In the genomic region with DNA sequence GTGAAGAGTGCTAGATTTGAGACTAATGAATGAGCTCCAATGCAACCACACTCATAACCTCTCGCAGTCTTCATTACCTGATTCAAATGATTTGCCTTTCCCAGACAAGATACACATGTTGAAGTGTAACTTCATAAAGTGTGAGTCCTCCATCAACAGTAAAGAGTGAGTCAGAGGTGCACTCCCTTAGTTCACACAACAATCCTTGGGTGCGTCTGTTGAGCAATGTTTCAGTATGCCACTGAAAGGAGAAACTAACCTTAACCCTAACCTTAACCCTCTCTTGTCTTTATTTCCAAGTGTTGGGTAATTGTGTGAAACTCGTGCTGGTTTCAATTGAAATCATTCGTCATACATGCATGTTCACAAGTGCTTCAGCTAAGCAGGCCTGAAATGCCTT, we compare ENCODE assay signal across 9 cellular contexts. TPM values are rescaled to one million over a fixed set of nuclear protein-coding genes. Genes with fewer than 3 reads are reported as not detected.
DNase-seq lines count a peak whose midpoint lies in the region; ATAC-seq and TF ChIP-seq lines count a peak whose summit lies in the region.
"Had no signal": no experiment of that assay in that cellular context is flagged by ENCODE, and none has a peak within 500 bp of the region (broad histone marks: within the 10 kb centered on the region; RNA-seq: fewer than 3 reads in every experiment).

No MANE protein-coding gene starts in this region.

- no peak overlapping the region for H3K4me3 Mint-ChIP-seq in osteocyte (ENCODE audit: unreplicated experiment)
- no peak overlapping the region for H3K4me3 Mint-ChIP-seq in activated T-helper 2 cell treated with anti-CD3 and anti-CD28 coated beads, Interferon-gamma antibody, Interleukin-2, Interleukin-4, amounts not matched to agents 10 μg/mL and 5 μg/mL and 100 μg/mL, durations not matched to agents 14 hours and 24 hours and 36 hours (ENCODE audit: low read depth)

- DNase-seq in ELR (ENCODE audit: low read depth) (peak; percentile 70), LoVo (ENCODE audit: low spot score) (peak; percentile 80), ecto neural progenitor cell (ENCODE audit: low spot score) (peak; percentile 16), osteocyte (ENCODE audit: extremely low spot score, unreplicated experiment) (no peak), KBM-7 (no peak)
- no peak for DNase-seq in activated T-helper 2 cell treated with anti-CD3 and anti-CD28 coated beads, Interferon-gamma antibody, Interleukin-2, Interleukin-4, amounts not matched to agents 10 μg/mL and 5 μg/mL and 100 μg/mL, durations not matched to agents 14 hours and 24 hours and 36 hours (ENCODE audit: low spot score)
- no peak for DNase-seq in stimulated activated naive CD4-positive, alpha-beta T cell treated with Interleukin-2 at 50 U/mL for 16 hours (lab: John Stamatoyannopoulos, UW)
- DNase-seq: naive B cell had no signal

- no peak for ATAC-seq in HG03342 (IDR thresholded peaks at IDR 0.05; ENCODE audit: unreplicated experiment)

- intact Hi-C loops in activated T-helper 2 cell treated with anti-CD3 and anti-CD28 coated beads, Interferon-gamma antibody, Interleukin-2, Interleukin-4, amounts not matched to agents 10 μg/mL and 5 μg/mL and 100 μg/mL, durations not matched to agents 14 hours and 24 hours and 36 hours (cut with micrococcal nuclease), result no loop called here

- TF ChIP-seq CTCF in osteocyte (IDR thresholded peaks at IDR 0.05), result no peak

- H3K27ac Mint-ChIP-seq in osteocyte (ENCODE audit: unreplicated experiment), result peak overlapping the region; percentile 57
- H3K27ac Mint-ChIP-seq in activated T-helper 2 cell treated with anti-CD3 and anti-CD28 coated beads, Interferon-gamma antibody, Interleukin-2, Interleukin-4, amounts not matched to agents 10 μg/mL and 5 μg/mL and 100 μg/mL, durations not matched to agents 14 hours and 24 hours and 36 hours, result no peak overlapping the region
- H3K27ac Mint-ChIP-seq: naive B cell had no signal

- peaks cover 37% of the 10 kb centered on the region for H3K4me1 Mint-ChIP-seq in osteocyte (ENCODE audit: unreplicated experiment)
- H3K4me1 Mint-ChIP-seq in activated T-helper 2 cell treated with anti-CD3 and anti-CD28 coated beads, Interferon-gamma antibody, Interleukin-2, Interleukin-4, amounts not matched to agents 10 μg/mL and 5 μg/mL and 100 μg/mL, durations not matched to agents 14 hours and 24 hours and 36 hours (ENCODE audit: low read depth), result peaks cover 4% of the 10 kb centered on the region

- no peaks in the 10 kb centered on the region for H3K9me3 Mint-ChIP-seq in osteocyte (ENCODE audit: unreplicated experiment)
- no peaks in the 10 kb centered on the region for H3K9me3 Mint-ChIP-seq in activated T-helper 2 cell treated with anti-CD3 and anti-CD28 coated beads, Interferon-gamma antibody, Interleukin-2, Interleukin-4, amounts not matched to agents 10 μg/mL and 5 μg/mL and 100 μg/mL, durations not matched to agents 14 hours and 24 hours and 36 hours
- H3K9me3 Mint-ChIP-seq: naive B cell had no signal

- H3K27me3 Mint-ChIP-seq in osteocyte (ENCODE audit: unreplicated experiment), result peaks cover 4% of the 10 kb centered on the region
- peaks cover 4% of the 10 kb centered on the region for H3K27me3 Mint-ChIP-seq in activated T-helper 2 cell treated with anti-CD3 and anti-CD28 coated beads, Interferon-gamma antibody, Interleukin-2, Interleukin-4, amounts not matched to agents 10 μg/mL and 5 μg/mL and 100 μg/mL, durations not matched to agents 14 hours and 24 hours and 36 hours (ENCODE audit: low read depth)

- no peaks in the 10 kb centered on the region for H3K36me3 Mint-ChIP-seq in osteocyte (ENCODE audit: unreplicated experiment)
- no peaks in the 10 kb centered on the region for H3K36me3 Mint-ChIP-seq in activated T-helper 2 cell treated with anti-CD3 and anti-CD28 coated beads, Interferon-gamma antibody, Interleukin-2, Interleukin-4, amounts not matched to agents 10 μg/mL and 5 μg/mL and 100 μg/mL, durations not matched to agents 14 hours and 24 hours and 36 hours (ENCODE audit: low read depth)
- H3K36me3 Mint-ChIP-seq: naive B cell had no signal

- in situ Hi-C loops in KBM-7 (cut with MboI; ENCODE audit: low pct_unique_long_range_greater_than_20kb, low sequenced_read_pairs), result no loop called here

RNA-seq across cellular contexts. Expression of a gene that starts 21.0 kb away (rescaled TPM):
- total RNA-seq in osteocyte, result 47.0 and 55.5 TPM in 2 replicates
- total RNA-seq in activated T-helper 2 cell treated with anti-CD3 and anti-CD28 coated beads, Interferon-gamma antibody, Interleukin-2, Interleukin-4, amounts not matched to agents 10 μg/mL and 5 μg/mL and 100 μg/mL, durations not matched to agents 14 hours and 24 hours and 36 hours, result not detected in 2 replicates

Comparison
In these comparisons a context has a peak if more than half of its experiments do, and no peak if none do; other contexts are left out.
1. DNase-seq: peak in ELR (single experiment), LoVo (single experiment) and ecto neural progenitor cell (single experiment); none in osteocyte (single experiment), KBM-7 (single experiment), activated T-helper 2 cell treated with anti-CD3 and anti-CD28 coated beads, Interferon-gamma antibody, Interleukin-2, Interleukin-4, amounts not matched to agents 10 μg/mL and 5 μg/mL and 100 μg/mL, durations not matched to agents 14 hours and 24 hours and 36 hours (single experiment) and stimulated activated naive CD4-positive, alpha-beta T cell treated with Interleukin-2 at 50 U/mL for 16 hours (single experiment).
2. RNA of a gene that starts 21.0 kb away (total RNA-seq): 47.0 to 55.5 TPM in osteocyte; not detected in activated T-helper 2 cell treated with anti-CD3 and anti-CD28 coated beads, Interferon-gamma antibody, Interleukin-2, Interleukin-4, amounts not matched to agents 10 μg/mL and 5 μg/mL and 100 μg/mL, durations not matched to agents 14 hours and 24 hours and 36 hours; every median in the first group is over 10 times any median in the second.